13 cellular contexts compared by ENCODE assay signal in genomic region chr15:34279341-34279740, GRCh38.
"Had no signal": no experiment of that assay in that cellular context is flagged by ENCODE, and none has a peak within 500 bp of the region (broad histone marks: within the 10 kb centered on the region; RNA-seq: fewer than 3 reads in every experiment).

No MANE protein-coding gene starts in this region.

- H3K4me3 ChIP-seq: pancreas, stomach had no signal

- DNase-seq: activated CD4-positive, alpha-beta T cell treated with anti-CD3 and anti-CD28 coated beads for 1 hour; activated CD4-positive, alpha-beta T cell treated with anti-CD3 and anti-CD28 coated beads, Interleukin-2, amount 50 U/mL, for 48 hours; activated gamma-delta T cell treated with Interleukin-2 at 50 U/mL for 16 hours; activated T-cell treated with anti-CD3 and anti-CD28 coated beads, Interleukin-2, amount 50 U/mL, for 4 hours; central memory CD4-positive, alpha-beta T cell; cortex of kidney; effector memory CD4-positive, alpha-beta T cell; erythroblast; pancreas; stimulated activated CD4-positive, alpha-beta T cell treated with anti-CD3 and anti-CD28 coated beads, Interleukin-4, amount 100 ng/mL, for 1 hour; stimulated activated CD8-positive, alpha-beta memory T cell treated with anti-CD3 and anti-CD28 coated beads, Interleukin-4, amount 100 ng/mL, for 48 hours; stomach had no signal

- H3K27ac ChIP-seq: pancreas had no signal

- H3K9me3 ChIP-seq: pancreas, stomach had no signal

- ATAC-seq: activated T-cell treated with anti-CD3 and anti-CD28 coated beads, Interleukin-2, amount 50 U/mL, for 4 hours; pancreas had no signal

- H3K4me1 Mint-ChIP-seq: neural crest cell had no signal

- H3K4me3 Mint-ChIP-seq: activated T-cell treated with anti-CD3 and anti-CD28 coated beads, Interleukin-2, amount 50 U/mL, for 4 hours; neural crest cell had no signal

- H3K27me3 ChIP-seq: pancreas, stomach had no signal

- H3K36me3 ChIP-seq: pancreas had no signal

- H3K9me3 Mint-ChIP-seq: activated T-cell treated with anti-CD3 and anti-CD28 coated beads, Interleukin-2, amount 50 U/mL, for 4 hours had no signal
